In the genomic region with DNA sequence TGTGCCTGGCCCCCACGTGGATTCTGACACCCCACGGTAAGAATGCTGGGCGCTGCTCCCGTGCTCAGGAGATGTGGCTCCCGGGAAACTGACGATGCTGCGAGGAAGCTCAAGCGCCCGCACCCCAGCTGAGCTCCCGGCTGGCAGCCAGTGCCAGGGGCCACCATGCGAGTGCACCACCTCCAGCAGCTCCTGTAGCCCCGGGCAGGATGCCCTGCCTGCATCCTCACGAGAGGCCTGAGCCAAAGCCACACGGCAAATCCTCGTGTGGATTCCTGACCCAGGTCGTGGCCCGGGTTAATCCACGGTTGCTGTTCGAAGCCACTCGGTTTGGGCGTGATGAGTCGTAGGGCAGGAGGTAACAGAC, we compare ENCODE assay signal across 1 cellular context.
TF ChIP-seq lines count a peak whose summit lies in the region.

No MANE protein-coding gene starts in this region.

TF ChIP-seq in endothelial cell of umbilical vein, 7 proteins besides CTCF, POLR2A, EP300 and RAD21:
- TF ChIP-seq FOS (IDR thresholded peaks at IDR 0.05; ENCODE audit: borderline replicate concordance, insufficient read depth, low read length) (no peak), JUN (IDR thresholded peaks at IDR 0.05; ENCODE audit: borderline replicate concordance, insufficient read depth, insufficient read length, low read depth) (no peak), POLR2AphosphoS5 (IDR thresholded peaks at IDR 0.05; ENCODE audit: insufficient read depth, low read depth, low read length) (no peak), GATA2 (IDR thresholded peaks at IDR 0.05; ENCODE audit: insufficient read depth, insufficient read length, low read depth, low read length) (no peak)
